In the genomic region with DNA sequence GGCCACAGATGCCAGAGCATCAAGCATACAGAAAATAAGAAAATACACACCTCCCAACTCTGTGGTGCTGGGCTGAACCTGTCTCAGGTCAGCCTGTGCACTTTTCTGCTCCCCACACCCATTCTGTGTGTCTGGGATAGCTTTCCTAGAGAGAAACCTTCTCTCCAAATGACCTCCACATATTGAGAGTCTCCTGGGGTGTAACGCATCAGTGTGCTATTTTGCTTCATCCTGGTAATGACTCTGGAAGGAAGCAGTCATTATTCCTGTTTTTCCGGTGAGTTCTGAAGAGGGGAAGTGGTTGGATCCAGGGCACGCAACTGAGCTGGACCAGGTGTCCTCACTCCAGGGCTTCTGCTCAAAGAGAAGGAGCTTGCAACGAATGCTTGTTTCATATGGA, we compare ENCODE assay signal across 31 cellular contexts.
DNase-seq lines count a peak whose midpoint lies in the region; ATAC-seq and TF ChIP-seq lines count a peak whose summit lies in the region.
"Had no signal": no experiment of that assay in that cellular context is flagged by ENCODE, and none has a peak within 500 bp of the region (broad histone marks: within the 10 kb centered on the region; RNA-seq: fewer than 3 reads in every experiment).

No MANE protein-coding gene starts in this region.

- H3K4me3 ChIP-seq in heart right ventricle (no peak overlapping the region), right cardiac atrium (ENCODE audit: low read length) (no peak overlapping the region), spleen (no peak overlapping the region), GM23248 (no peak overlapping the region)
- H3K4me3 ChIP-seq: neural progenitor cell, sigmoid colon had no signal

- H3K4me2 ChIP-seq in GM23248 (ENCODE audit: unreplicated experiment): no peak overlapping the region
- H3K4me2 ChIP-seq: neural progenitor cell had no signal

- no peaks in the 10 kb centered on the region for H3K36me3 ChIP-seq in heart right ventricle
- H3K36me3 ChIP-seq in spleen: no peaks in the 10 kb centered on the region
- no peaks in the 10 kb centered on the region for H3K36me3 ChIP-seq in GM23248 (ENCODE audit: low read depth)
- H3K36me3 ChIP-seq: neural progenitor cell, sigmoid colon had no signal

- TF ChIP-seq CTCF in heart right ventricle (IDR thresholded peaks at IDR 0.05) (no peak), spleen (IDR thresholded peaks at IDR 0.05 in 8 of 11, conservative IDR thresholded peaks at IDR 0.05 in 3 of 11) (no peak)

- H4K20me1 ChIP-seq in GM23248 (ENCODE audit: insufficient read depth): no peaks in the 10 kb centered on the region

- DNase-seq in heart right ventricle (no peak), cardiac septum (ENCODE audit: low spot score) (no peak), cerebellar cortex (ENCODE audit: low spot score) (peak; percentile 5), right cardiac atrium (no peak), spleen (peak; percentile 13), iPS-NIHi7 (ENCODE audit: extremely low spot score) (no peak), SKM-1 (lab: John Stamatoyannopoulos, UW; ENCODE audit: unreplicated experiment) (no peak), GM23248 (no peak)
- DNase-seq: activated CD4-positive, alpha-beta T cell treated with anti-CD3 and anti-CD28 coated beads for 36 hours; activated naive CD4-positive, alpha-beta T cell treated with Interleukin-2 at 50 U/mL for 16 hours; activated T-cell treated with anti-CD3 and anti-CD28 coated beads, Interleukin-2, amount 50 U/mL, for 72 hours; Caco-2; central memory CD4-positive, alpha-beta T cell; DMS53; hippocampal formation; Karpas-422; NCI-H2029; NCI-H2227 treated with DMSO at 0.1 percent for 48 hours; NCI-H69; posterior cingulate gyrus; SIG-M5; sigmoid colon; stimulated activated CD4-positive, alpha-beta T cell treated with anti-CD3 and anti-CD28 coated beads, Interleukin-15, amount 100 ng/mL, for 24 hours; stimulated activated CD4-positive, alpha-beta T cell treated with anti-CD3 and anti-CD28 coated beads, Interleukin-4, amount 100 ng/mL, for 4 hours; substantia nigra; SW 1271; trophoblast cell had no signal

- no peak overlapping the region for H2AFZ ChIP-seq in GM23248
- H2AFZ ChIP-seq: neural progenitor cell had no signal

- H3K27me3 ChIP-seq in heart right ventricle (no peaks in the 10 kb centered on the region), right cardiac atrium (ENCODE audit: control insufficient read depth, insufficient read depth) (no peaks in the 10 kb centered on the region), spleen (replicated peaks in 1 of 7) (peaks cover 0 to 37% (median 0%) of the 10 kb centered on the region in 7 donors), GM23248 (replicated peaks; ENCODE audit: insufficient read depth) (peaks cover 39% of the 10 kb centered on the region)
- H3K27me3 ChIP-seq: neural progenitor cell, sigmoid colon had no signal

- WGBS in heart right ventricle, 2 donors: 55 to 79% methylated on average over 4 of the region's 4 CpGs
- 60% methylated on average over 4 of the region's 4 CpGs for WGBS in right cardiac atrium
- 22 to 42% (median 36%) methylated on average over 4 of the region's 4 CpGs for WGBS in spleen, 5 donors
- WGBS in GM23248 (ENCODE audit: low coverage in 1 of 2, low lambda C conversion rate in 2 of 2, missing lambda C conversion rate in 2 of 2), 2 experiments: 55 to 57% methylated on average over 4 of the region's 4 CpGs

- intact Hi-C loops in heart right ventricle (cut with DNase I): loop anchor here in 1 of 10 donors (2.0 kb wide), 1 partner anchor 17 kb away; no protein-coding TSS in a partner anchor
- intact Hi-C loops in cardiac septum (cut with DNase I): no loop called here
- intact Hi-C loops in right cardiac atrium (cut with DNase I): no loop called here
- intact Hi-C loops in spleen (cut with DNase I; ENCODE audit: low total_unique reads): no loop called here

- no peaks in the 10 kb centered on the region for H3F3A ChIP-seq in GM23248 (ENCODE audit: insufficient read depth)

- no peaks in the 10 kb centered on the region for H3K79me2 ChIP-seq in GM23248 (ENCODE audit: insufficient read depth)

- H3K4me1 ChIP-seq in heart right ventricle: peaks cover 0 to 53% (median 16%) of the 10 kb centered on the region in 9 donors
- no peaks in the 10 kb centered on the region for H3K4me1 ChIP-seq in right cardiac atrium (ENCODE audit: control insufficient read depth, insufficient read depth, low read length)
- peaks cover 0 to 7% (median 0%) of the 10 kb centered on the region in 6 donors for H3K4me1 ChIP-seq in spleen
- no peaks in the 10 kb centered on the region for H3K4me1 ChIP-seq in GM23248 (ENCODE audit: insufficient read depth)
- H3K4me1 ChIP-seq: Caco-2, neural progenitor cell had no signal

- peak; percentile 51 to 85 (median 74) for ATAC-seq in heart right ventricle
- peak in 1 of 2 donors; percentile 36 for ATAC-seq in right cardiac atrium
- ATAC-seq: activated CD4-positive, alpha-beta T cell treated with anti-CD3 and anti-CD28 coated beads for 36 hours; activated T-cell treated with anti-CD3 and anti-CD28 coated beads, Interleukin-2, amount 50 U/mL, for 72 hours; HCT116; Panc1 had no signal

- no peak for TF ChIP-seq POLR2A in spleen (IDR thresholded peaks at IDR 0.05)

- H3K27ac ChIP-seq in heart right ventricle (peak overlapping the region in 9 of 10 donors; percentile 24 to 75 (median 57)), right cardiac atrium (ENCODE audit: low read length) (peak overlapping the region; percentile 49), spleen (no peak overlapping the region), GM23248 (no peak overlapping the region)
- H3K27ac ChIP-seq: C4-2B, neural progenitor cell had no signal

- in situ Hi-C loops in GM23248 (cut with MboI): no loop called here

- no peak overlapping the region for H3K9ac ChIP-seq in GM23248
- H3K9ac ChIP-seq: neural progenitor cell had no signal

- H3K9me3 ChIP-seq in heart right ventricle: peaks cover 0 to 5% (median 0%) of the 10 kb centered on the region in 11 donors
- H3K9me3 ChIP-seq in right cardiac atrium (ENCODE audit: control insufficient read depth, low read length): no peaks in the 10 kb centered on the region
- peaks cover 0 to 4% (median under 1%) of the 10 kb centered on the region in 8 donors for H3K9me3 ChIP-seq in spleen
- H3K9me3 ChIP-seq in GM23248 (ENCODE audit: low read depth): no peaks in the 10 kb centered on the region
- H3K9me3 ChIP-seq: Caco-2, sigmoid colon had no signal

- H3K9me2 ChIP-seq in GM23248 (ENCODE audit: insufficient read depth): no peaks in the 10 kb centered on the region

Comparison
In these comparisons a context has a peak if more than half of its experiments do, and no peak if none do; other contexts are left out.
1. DNase-seq: peak in cerebellar cortex (single experiment) and spleen (single experiment); none in heart right ventricle (0 of 2), cardiac septum (single experiment), right cardiac atrium (0 of 3), iPS-NIHi7 (single experiment), SKM-1 (single experiment) and GM23248 (single experiment).
2. H3K27ac ChIP-seq: peak in heart right ventricle (9 of 10) and right cardiac atrium (single experiment); none in spleen (0 of 8) and GM23248 (single experiment).